In genomic region chr6:43848992-43849391, GRCh38 we compare ENCODE assay signal across 1 cellular context.
TF ChIP-seq lines count a peak whose summit lies in the region.

No MANE protein-coding gene starts in this region.

TF ChIP-seq in HepG2, 621 proteins besides CTCF, POLR2A, EP300 and RAD21 (continued from another document):
- TF ChIP-seq KDM6A (CRISPR knock-in tag; IDR thresholded peaks at IDR 0.05; ENCODE audit: low read depth) (no peak), ZNF235 (CRISPR knock-in tag; IDR thresholded peaks at IDR 0.05; ENCODE audit: borderline replicate concordance) (no peak), ELF3 (CRISPR knock-in tag; IDR thresholded peaks at IDR 0.05) (peak; percentile 73), MATR3 (CRISPR knock-in tag; IDR thresholded peaks at IDR 0.05) (no peak), ZNF510 (CRISPR knock-in tag; IDR thresholded peaks at IDR 0.05; ENCODE audit: low read depth) (no peak), GATA4 (IDR thresholded peaks at IDR 0.05; ENCODE audit: borderline replicate concordance, low read depth) (no peak), ZNF205 (CRISPR knock-in tag; IDR thresholded peaks at IDR 0.05) (peak; percentile 34; the same call in 1 of the 2 replicates), HNF4G (IDR thresholded peaks at IDR 0.05; ENCODE audit: borderline replicate concordance, low read depth, low read length) (no peak), HNF4G (CRISPR knock-in tag; IDR thresholded peaks at IDR 0.05; ENCODE audit: borderline replicate concordance, low read depth) (no peak), MXD4 (CRISPR knock-in tag; IDR thresholded peaks at IDR 0.05) (no peak; the same call in 1 of the 2 replicates), ATF6 (CRISPR knock-in tag; conservative IDR thresholded peaks at IDR 0.05) (no peak), CREB1 (IDR thresholded peaks at IDR 0.05) (no peak), CREB1 (CRISPR knock-in tag; IDR thresholded peaks at IDR 0.05) (peak; percentile 28; the same call in 1 of the 2 replicates), PRDM15 (CRISPR knock-in tag; IDR thresholded peaks at IDR 0.05) (peak; percentile 44; the same call in 1 of the 2 replicates), ZFP91 (CRISPR knock-in tag; IDR thresholded peaks at IDR 0.05; ENCODE audit: borderline replicate concordance) (peak; percentile 60), ZNF180 (CRISPR knock-in tag; IDR thresholded peaks at IDR 0.05; ENCODE audit: borderline replicate concordance, low read depth) (no peak), MEIS2 (CRISPR knock-in tag; IDR thresholded peaks at IDR 0.05) (0 out of 2 replicates have a peak, but pooled peaks have one; percentile 26), ZNF597 (CRISPR knock-in tag; IDR thresholded peaks at IDR 0.05) (no peak), SP140L (CRISPR knock-in tag; IDR thresholded peaks at IDR 0.05; ENCODE audit: borderline replicate concordance) (no peak), PHF20 (CRISPR knock-in tag; IDR thresholded peaks at IDR 0.05) (no peak), ZBTB7B (CRISPR knock-in tag; IDR thresholded peaks at IDR 0.05) (peak; percentile 78; the same call in 1 of the 2 replicates), BRCA1 (CRISPR knock-in tag; IDR thresholded peaks at IDR 0.05) (peak; percentile 74; the same call in 1 of the 2 replicates), ZHX2 (IDR thresholded peaks at IDR 0.05; ENCODE audit: low read depth) (peak; percentile 73), ZHX2 (CRISPR knock-in tag; IDR thresholded peaks at IDR 0.05; ENCODE audit: borderline replicate concordance) (no peak), GMEB1 (CRISPR knock-in tag; IDR thresholded peaks at IDR 0.05; ENCODE audit: borderline replicate concordance) (peak; percentile 36; the same call in 1 of the 2 replicates), DPF2 (CRISPR knock-in tag; IDR thresholded peaks at IDR 0.05; ENCODE audit: borderline replicate concordance, low read depth) (peak; percentile 78; the same call in 1 of the 2 replicates), ZMYM3 (CRISPR knock-in tag; IDR thresholded peaks at IDR 0.05) (peak; percentile 11; the same call in 1 of the 2 replicates), HMG20B (CRISPR knock-in tag; conservative IDR thresholded peaks at IDR 0.05) (0 out of 2 replicates have a peak, but pooled peaks have one; percentile 40), CHCHD3 (CRISPR knock-in tag; IDR thresholded peaks at IDR 0.05) (no peak), HBP1 (CRISPR knock-in tag; IDR thresholded peaks at IDR 0.05; ENCODE audit: low read depth) (0 out of 2 replicates have a peak, but pooled peaks have one; percentile 32), TFAP4 (IDR thresholded peaks at IDR 0.05; ENCODE audit: borderline replicate concordance, low read depth) (peak; percentile 39; the same call in 1 of the 2 replicates), ZBTB3 (CRISPR knock-in tag; IDR thresholded peaks at IDR 0.05; ENCODE audit: borderline replicate concordance, low read depth) (0 out of 2 replicates have a peak, but pooled peaks have one; percentile 47), MED1 (CRISPR knock-in tag; IDR thresholded peaks at IDR 0.05) (peak; percentile 79), HOXA5 (CRISPR knock-in tag; IDR thresholded peaks at IDR 0.05) (peak; percentile 42; the same call in 1 of the 2 replicates), HOMEZ (CRISPR knock-in tag; IDR thresholded peaks at IDR 0.05; ENCODE audit: low read depth) (peak; percentile 56; the same call in 1 of the 2 replicates), ZNF24 (IDR thresholded peaks at IDR 0.05) (no peak), ZNF570 (CRISPR knock-in tag; IDR thresholded peaks at IDR 0.05; ENCODE audit: borderline replicate concordance) (no peak)
